In the genomic region with DNA sequence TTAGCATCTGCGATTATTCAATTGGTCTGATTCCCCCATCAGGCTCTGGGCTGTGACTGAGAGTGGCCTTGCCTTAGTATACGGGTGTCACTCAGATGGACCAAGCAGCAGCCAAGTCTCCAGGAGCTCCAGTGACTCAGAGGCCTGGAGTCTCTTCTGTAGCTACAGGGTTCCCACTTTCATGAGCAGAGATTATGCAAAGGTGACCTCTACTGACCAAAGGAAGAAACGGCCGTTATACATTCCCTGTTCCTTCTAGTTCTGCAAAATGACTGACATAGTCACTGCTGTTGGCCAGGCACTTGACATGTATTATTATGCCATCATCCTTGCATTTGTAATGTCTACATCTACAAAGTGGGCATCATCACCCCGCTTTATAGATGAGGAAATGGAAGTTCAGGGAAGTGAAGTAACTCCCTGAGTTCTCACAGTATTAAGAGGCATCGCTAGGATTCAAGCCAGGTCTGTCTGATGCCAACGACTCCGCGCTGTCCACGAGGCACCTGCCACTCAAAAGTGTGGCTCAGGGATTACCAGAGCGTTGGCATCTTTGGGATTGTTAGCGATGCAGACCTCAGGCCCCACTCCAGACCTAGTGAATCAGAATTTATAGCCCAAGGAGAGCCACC, we compare ENCODE assay signal across 7 cellular contexts. TPM values are rescaled to one million over a fixed set of nuclear protein-coding genes. Genes with fewer than 3 reads are reported as not detected.
A peak's percentile ranks its signal among the peaks of the same experiment; 100 is the strongest.
DNase-seq lines count a peak whose midpoint lies in the region; ATAC-seq and TF ChIP-seq lines count a peak whose summit lies in the region.

No MANE protein-coding gene starts in this region.

- TF ChIP-seq CTCF in OCI-LY1 (IDR thresholded peaks at IDR 0.05; ENCODE audit: low read length): peak; percentile 71
- TF ChIP-seq CTCF in upper lobe of left lung (IDR thresholded peaks at IDR 0.05): peak in 5 of 6 experiments; percentile 13 to 65 (median 41)

- DNase-seq in EL (peak; percentile 89), HT-29 (ENCODE audit: low spot score) (peak; percentile 86), cerebellum (ENCODE audit: low spot score) (peak; percentile 91), left kidney (ENCODE audit: low read depth, low spot score) (peak; percentile 91), upper lobe of left lung (peak in 1 of 2 donors; percentile 62)

- H2AFZ ChIP-seq in OCI-LY1 (ENCODE audit: low read length): no peak overlapping the region

- no peaks in the 10 kb centered on the region for H3K27me3 ChIP-seq in OCI-LY1 (ENCODE audit: insufficient read depth, low read length)
- H3K27me3 ChIP-seq in upper lobe of left lung: no peaks in the 10 kb centered on the region

- ATAC-seq in GM21367 (IDR thresholded peaks at IDR 0.05; ENCODE audit: unreplicated experiment) (peak; percentile 63), upper lobe of left lung (ENCODE audit: low FRiP score in 2 of 2) (peak; percentile 83 to 93)

- H3K4me3 ChIP-seq in OCI-LY1 (ENCODE audit: low read depth, low read length, poor library complexity, severe bottlenecking): no peak overlapping the region
- H3K4me3 ChIP-seq in upper lobe of left lung: no peak overlapping the region

- no peaks in the 10 kb centered on the region for H3K4me1 ChIP-seq in OCI-LY1 (ENCODE audit: insufficient read depth, low read length, severe bottlenecking)
- H3K4me1 ChIP-seq in upper lobe of left lung: no peaks in the 10 kb centered on the region

- H3K27ac ChIP-seq in OCI-LY1 (ENCODE audit: low read depth, low read length, poor library complexity, severe bottlenecking) (no peak overlapping the region), upper lobe of left lung (no peak overlapping the region)

- no peaks in the 10 kb centered on the region for H3K79me2 ChIP-seq in OCI-LY1 (ENCODE audit: insufficient read depth, low read length)

- TF ChIP-seq POLR2A in upper lobe of left lung (IDR thresholded peaks at IDR 0.05): no peak

- H3K36me3 ChIP-seq in OCI-LY1 (ENCODE audit: insufficient read depth, low read length) (no peaks in the 10 kb centered on the region; the same call in 1 of the 2 replicates), upper lobe of left lung (no peaks in the 10 kb centered on the region)

- H3K9me2 ChIP-seq in OCI-LY1 (ENCODE audit: low read depth, low read length): no peaks in the 10 kb centered on the region

- no peak for TF ChIP-seq EP300 in upper lobe of left lung (IDR thresholded peaks at IDR 0.05)

- no peaks in the 10 kb centered on the region for H4K20me1 ChIP-seq in OCI-LY1 (ENCODE audit: insufficient read depth, low read length)

- H3K9ac ChIP-seq in OCI-LY1 (ENCODE audit: low read length): no peak overlapping the region

- H3K9me3 ChIP-seq in OCI-LY1 (ENCODE audit: low read length) (no peaks in the 10 kb centered on the region), upper lobe of left lung (no peaks in the 10 kb centered on the region)

- WGBS in upper lobe of left lung, 2 donors: 42 to 44% methylated on average over 12 of the region's 12 CpGs

- no peak overlapping the region for H3K4me2 ChIP-seq in OCI-LY1 (ENCODE audit: low read length)

- no peaks in the 10 kb centered on the region for H3F3A ChIP-seq in OCI-LY1 (ENCODE audit: insufficient read depth, low read length)

RNA-seq across cellular contexts. Expression of gene SLC38A7, which starts 23.3 kb away (rescaled TPM):
- 11.0 and 21.6 TPM in 2 replicates for total RNA-seq in HT-29 (2014; rRNA removed; shearing (Covaris generic))
- total RNA-seq in cerebellum: 24.7 TPM
- total RNA-seq in upper lobe of left lung: 10 to 100 TPM in 5 of 6 donors, 1 to 10 TPM in 1; 6.5 to 34.6 (median 22.4) TPM

RNA-seq across cellular contexts. Expression of gene CNOT1, which starts 31.7 kb away (rescaled TPM):
- 156 and 170 TPM in 2 replicates for total RNA-seq in HT-29 (2014; rRNA removed; shearing (Covaris generic))
- 121 TPM for total RNA-seq in cerebellum
- 100 to 1,000 TPM in 5 of 6 donors, 10 to 100 TPM in 1; 78.9 to 158 (median 151) TPM for total RNA-seq in upper lobe of left lung
